Comparison of ENCODE assay signal across 18 cellular contexts in the genomic region with DNA sequence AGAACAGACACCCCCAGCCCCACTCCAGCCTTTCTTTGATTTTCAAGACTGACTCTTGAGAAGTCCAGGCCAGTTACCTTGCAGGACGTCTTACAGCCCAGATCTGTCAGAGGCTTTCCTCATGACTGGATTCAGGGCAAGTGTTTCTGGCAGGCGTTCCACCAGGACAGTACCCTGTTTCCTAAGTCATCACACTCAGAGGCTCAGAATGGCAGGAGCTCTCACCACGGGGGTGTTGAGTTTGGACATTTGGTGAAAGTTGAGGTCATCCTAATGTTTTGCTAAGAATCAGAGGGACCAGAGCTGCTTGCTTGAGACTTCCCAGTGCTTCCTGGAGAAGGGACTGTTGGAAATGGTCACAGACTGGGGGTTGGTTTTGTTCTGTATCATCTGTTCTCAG. TPM values are rescaled to one million over a fixed set of nuclear protein-coding genes. Genes with fewer than 3 reads are reported as not detected.
DNase-seq lines count a peak whose midpoint lies in the region; ATAC-seq, FAIRE-seq and TF ChIP-seq lines count a peak whose summit lies in the region.
"Had no signal": no experiment of that assay in that cellular context is flagged by ENCODE, and none has a peak within 500 bp of the region (broad histone marks: within the 10 kb centered on the region; RNA-seq: fewer than 3 reads in every experiment).

No MANE protein-coding gene starts in this region.

- 0 out of 2 replicates have a peak overlapping the region, but pooled peaks have one; percentile 19 for H2AFZ ChIP-seq in H1 (ENCODE audit: low read length)

- H3K79me1 ChIP-seq in H1 (ENCODE audit: low read depth, low read length): no peaks in the 10 kb centered on the region; the same call in 1 of the 2 replicates

- no peak overlapping the region for H4K5ac ChIP-seq in H1 (ENCODE audit: insufficient read length, low read depth, low read length)

- FAIRE-seq in H1 (lab: Jason Lieb, UNC): no peak

- H2BK12ac ChIP-seq in H1 (ENCODE audit: low read depth, low read length): peak overlapping the region; percentile 89; the same call in 1 of the 2 replicates

- no peak overlapping the region for H3K9ac ChIP-seq in HUES64 (ENCODE audit: low read depth, low read length)
- H3K9ac ChIP-seq in H1 (replicated peaks in 1 of 4; ENCODE audit: extremely low read depth in 1 of 4, low read depth in 3 of 4, low read length in 3 of 4): no peak overlapping the region; a peak in 1 of 7 replicates

- H3K9me3 ChIP-seq in HUES64 (ENCODE audit: insufficient read depth, low read depth, low read length): no peaks in the 10 kb centered on the region
- H3K9me3 ChIP-seq in H1 (ENCODE audit: insufficient read depth in 2 of 2, low read depth in 1 of 2, low read length in 1 of 2): no peaks in the 10 kb centered on the region
- no peaks in the 10 kb centered on the region for H3K9me3 ChIP-seq in transverse colon
- H3K9me3 ChIP-seq: Caco-2, heart right ventricle, right lobe of liver had no signal

- H3K4me1 ChIP-seq in HUES64 (ENCODE audit: insufficient read depth, low read length) (peaks cover 20% of the 10 kb centered on the region; the same call in 1 of the 2 replicates), H1 (replicated peaks in 1 of 4; ENCODE audit: control insufficient read depth in 3 of 4, insufficient read depth in 4 of 4, low read length in 3 of 4) (peaks cover 8 to 18% (median 10%) of the 10 kb centered on the region in 4 experiments), transverse colon (peaks cover 0 to 13% (median 2%) of the 10 kb centered on the region in 4 donors)
- H3K4me1 ChIP-seq: right lobe of liver had no signal

- H3K4me3 ChIP-seq in HUES64 (ENCODE audit: low read length) (no peak overlapping the region), H1 (ENCODE audit: extremely low read depth in 1 of 4, insufficient read depth in 2 of 4, low read depth in 3 of 4, low read length in 4 of 4) (no peak overlapping the region), transverse colon (no peak overlapping the region)
- H3K4me3 ChIP-seq: heart right ventricle, right lobe of liver had no signal

- H4K8ac ChIP-seq in H1 (ENCODE audit: extremely low read depth, insufficient read depth, low read length): no peak overlapping the region

- 83% methylated on average over 3 of the region's 3 CpGs for WGBS in HUES64
- WGBS in H1 (ENCODE audit: extremely low coverage in 1 of 2, insufficient coverage in 1 of 2, insufficient read length in 1 of 2, insufficient replicate concordance in 2 of 2, low coverage in 1 of 2, low lambda C conversion rate in 2 of 2, missing lambda C conversion rate in 1 of 2), 2 experiments: 80% methylated on average over 3 of the region's 3 CpGs; no CpG with 5 or more reads in 1 of the 2 experiments
- WGBS in transverse colon (ENCODE audit: low coverage in 1 of 2), 2 donors: 73% methylated on average over 3 of the region's 3 CpGs; no CpG with 5 or more reads in 1 of the 2 donors

- peak overlapping the region; percentile 71 for H2BK120ac ChIP-seq in H1 (replicated peaks; ENCODE audit: low read depth, low read length)

- H3K56ac ChIP-seq in H1 (replicated peaks; ENCODE audit: insufficient read length, low read depth, low read length): no peak overlapping the region

- H3K23ac ChIP-seq in H1 (ENCODE audit: insufficient read length): no peak overlapping the region

- H2BK5ac ChIP-seq in H1 (ENCODE audit: low read depth, low read length): peak overlapping the region; percentile 87; the same call in 1 of the 2 replicates

- intact Hi-C loops in posterior vena cava (cut with DNase I) (no loop called here), transverse colon (cut with DNase I; ENCODE audit: low total_unique reads) (no loop called here)

- POLR2A ChIA-PET in H1 (lab: Charles Lee; ENCODE audit: partially characterized antibody): interaction anchor here (1.1 to 2.6 kb wide), 5 partner anchors 10 to 26 kb away, joined by 3 to 8 read pairs (median 6); no protein-coding TSS in a partner anchor

- TF ChIP-seq POLR2A in H1 (IDR thresholded peaks at IDR 0.05; ENCODE audit: control extremely low read depth in 1 of 2, low read depth in 2 of 2, low read length in 2 of 2) (no peak), transverse colon (IDR thresholded peaks at IDR 0.05) (no peak)

- H3K36me3 ChIP-seq in HUES64 (ENCODE audit: insufficient read depth, low read length): no peaks in the 10 kb centered on the region
- H3K36me3 ChIP-seq in H1 (ENCODE audit: control insufficient read depth in 2 of 4, insufficient read depth in 4 of 4, low read length in 3 of 4): no peaks in the 10 kb centered on the region; a peak in 1 of 8 replicates
- H3K36me3 ChIP-seq in transverse colon: no peaks in the 10 kb centered on the region
- H3K36me3 ChIP-seq: right lobe of liver had no signal

- H2BK20ac ChIP-seq in H1 (ENCODE audit: low read length): peak overlapping the region; percentile 94

- no peak overlapping the region for H3K4me2 ChIP-seq in H1 (ENCODE audit: insufficient read depth in 1 of 2, low read depth in 2 of 2, low read length in 2 of 2)

- in situ Hi-C loops in transverse colon (cut with MboI; ENCODE audit: low pct_ligation_motif_present in 1 of 4, low pct_unique_long_range_greater_than_20kb in 1 of 4, low sequenced_read_pairs in 3 of 4): no loop called here

- no peak for ATAC-seq in HG03565 (IDR thresholded peaks at IDR 0.05; ENCODE audit: unreplicated experiment)
- ATAC-seq: heart right ventricle, left ventricle myocardium superior, right lobe of liver had no signal

- H3K4ac ChIP-seq in H1 (replicated peaks; ENCODE audit: insufficient read length, low read depth, low read length): peak overlapping the region; percentile 12

- peaks cover 0 to 2% of the 10 kb centered on the region in 2 experiments; a peak in 1 of 4 replicates for H3K79me2 ChIP-seq in H1 (ENCODE audit: control insufficient read depth in 1 of 2, insufficient read depth in 2 of 2, low read length in 2 of 2)

- peak overlapping the region; percentile 25 for H4K91ac ChIP-seq in H1 (replicated peaks; ENCODE audit: insufficient read length, low read length)

- peak overlapping the region; percentile 93; the same call in 1 of the 2 replicates for H3K18ac ChIP-seq in H1 (ENCODE audit: extremely low read depth, low read length)

- H2AK5ac ChIP-seq in H1 (ENCODE audit: low read depth, low read length): peak overlapping the region; percentile 86; the same call in 1 of the 2 replicates

- H3K23me2 ChIP-seq in H1 (ENCODE audit: low read depth, low read length): no peaks in the 10 kb centered on the region

- H3K27me3 ChIP-seq in HUES64 (ENCODE audit: insufficient read depth, low read length): no peaks in the 10 kb centered on the region
- no peaks in the 10 kb centered on the region for H3K27me3 ChIP-seq in H1 (replicated peaks in 1 of 4; ENCODE audit: control insufficient read depth in 3 of 4, extremely low read depth in 1 of 4, insufficient read depth in 3 of 4, low read length in 3 of 4)
- H3K27me3 ChIP-seq in transverse colon: no peaks in the 10 kb centered on the region
- H3K27me3 ChIP-seq: right lobe of liver had no signal

- H4K20me1 ChIP-seq in H1 (replicated peaks in 1 of 2; ENCODE audit: control insufficient read depth in 1 of 2, insufficient read depth in 2 of 2, low read length in 2 of 2): no peaks in the 10 kb centered on the region

- TF ChIP-seq RAD21 in H1 (IDR thresholded peaks at IDR 0.05 in 1 of 2, conservative IDR thresholded peaks at IDR 0.05 in 1 of 2; ENCODE audit: low read depth in 2 of 2, low read length in 2 of 2): no peak

- peak overlapping the region; percentile 62; the same call in 1 of the 2 replicates for H3K27ac ChIP-seq in HUES64 (ENCODE audit: low read depth, low read length)
- peak overlapping the region; percentile 35; the same call in 1 of the 2 replicates for H3K27ac ChIP-seq in H1 (ENCODE audit: low read depth, low read length)
- no peak overlapping the region for H3K27ac ChIP-seq in transverse colon
- H3K27ac ChIP-seq: 22Rv1, right lobe of liver had no signal

- TF ChIP-seq CTCF in H1 (IDR thresholded peaks at IDR 0.05; ENCODE audit: control extremely low read depth in 1 of 3, insufficient read depth in 1 of 3, low read depth in 1 of 3, low read length in 3 of 3): no peak
- no peak for TF ChIP-seq CTCF in transverse colon (IDR thresholded peaks at IDR 0.05)

- H3K14ac ChIP-seq in H1 (ENCODE audit: insufficient read length): no peak overlapping the region

- DNase-seq in DMS53 (lab: John Stamatoyannopoulos, UW): peak; percentile 10
- DNase-seq in DMS53 treated with DMSO at 0.1 percent for 48 hours (lab: John Stamatoyannopoulos, UW; ENCODE audit: unreplicated experiment): no peak
- DNase-seq in H1 (ENCODE audit: low read depth in 1 of 2, low spot score in 2 of 2): no peak
- peak; percentile 35 for DNase-seq in posterior vena cava (ENCODE audit: low spot score)
- DNase-seq in NCI-H2081 (lab: John Stamatoyannopoulos, UW): no peak
- no peak for DNase-seq in transverse colon
- DNase-seq: activated CD8-positive, alpha-beta memory T cell treated with anti-CD3 and anti-CD28 coated beads for 24 hours; activated naive CD4-positive, alpha-beta T cell treated with anti-CD3 and anti-CD28 coated beads, Interleukin-2, amount 10 ng/mL, durations not matched to agents 7 days and 5 days; Caco-2; heart right ventricle; Kasumi-1; left ventricle myocardium superior; NCI-H2029; right lobe of liver; Right ventricle myocardium superior had no signal

- H2BK15ac ChIP-seq in H1 (ENCODE audit: low read length): peak overlapping the region; percentile 66; the same call in 1 of the 2 replicates

- no peak for TF ChIP-seq EP300 in H1 (IDR thresholded peaks at IDR 0.05; ENCODE audit: borderline replicate concordance in 1 of 2, low read depth in 2 of 2, low read length in 2 of 2)
- TF ChIP-seq EP300 in transverse colon (IDR thresholded peaks at IDR 0.05; ENCODE audit: low read depth): no peak

- CTCF ChIA-PET in H1 (lab: Charles Lee; ENCODE audit: partially characterized antibody): interaction anchor here (1.5 to 2.6 kb wide), 3 partner anchors 25 to 139 kb away, joined by 3 to 5 read pairs (median 5); no protein-coding TSS in a partner anchor

TF ChIP-seq in H1, 55 proteins besides CTCF, POLR2A, EP300 and RAD21:
- TF ChIP-seq KDM1A (IDR thresholded peaks at IDR 0.05; ENCODE audit: borderline replicate concordance, low read length) (0 out of 2 replicates have a peak, but pooled peaks have one; percentile 5), FOSL1 (IDR thresholded peaks at IDR 0.05; ENCODE audit: insufficient read depth, low read depth, low read length) (no peak)
TF ChIP-seq in H1: peak in this region for 1.

RNA-seq across cellular contexts. Expression of a gene that starts 9.4 kb away (rescaled TPM):
- polyA plus RNA-seq in HUES64 (2013, experiment 1 of 2): 1.9 TPM
- polyA plus RNA-seq in HUES64 (2013, experiment 2 of 2): 1.8 TPM
- total RNA-seq in H1 (2021; fragmentation: NEBNext Ultra II Directional; extraction: Animal tissue kit (Norgen Biotek cat#: 25700)): 5.1 and 5.3 TPM in 2 replicates
- 6.8 and 7.3 TPM in 2 replicates for polyA plus RNA-seq in H1 (2011; rRNA removed)
- 2.3 TPM for polyA plus RNA-seq in H1 (2011; cell fraction: cytosol; rRNA removed)
- 5.1 TPM for polyA plus RNA-seq in H1 (2011; cell fraction: nucleus; rRNA removed)
- polyA plus RNA-seq in H1 (2012, experiment 1 of 2): 3.4 to 7.6 TPM (median 6.4 TPM) in 4 replicates
- 5.6 TPM for polyA plus RNA-seq in H1 (2012, experiment 2 of 2)
- polyA plus RNA-seq in H1 (2013, experiment 1 of 2): 10.3 TPM
- 10.1 TPM for polyA plus RNA-seq in H1 (2013, experiment 2 of 2)
- polyA minus RNA-seq in H1 (2011; rRNA and poly(A)+ RNA removed): 2.2 and 2.6 TPM in 2 replicates
- polyA minus RNA-seq in H1 (2011; cell fraction: cytosol; rRNA and poly(A)+ RNA removed): 1.2 TPM
- 2.8 TPM for polyA minus RNA-seq in H1 (2011; cell fraction: nucleus; rRNA and poly(A)+ RNA removed)
- 10 to 100 TPM in 1 of 2 donors, 1 to 10 TPM in 1; 8.0 to 10.6 TPM for total RNA-seq in posterior vena cava
- 1 to 10 TPM in 2 of 4 donors, not detected in 2; 2.5 to 3.7 TPM for total RNA-seq in transverse colon

Comparison
In these comparisons a context has a peak if more than half of its experiments do, and no peak if none do; other contexts are left out.
1. DNase-seq: peak in DMS53 (single experiment) and posterior vena cava (single experiment); none in DMS53 treated with DMSO at 0.1 percent for 48 hours (single experiment), H1 (0 of 2), NCI-H2081 (0 of 2) and transverse colon (single experiment).
2. H3K27ac ChIP-seq: peak in HUES64 (single experiment) and H1 (single experiment); none in transverse colon (0 of 4).